8 cellular contexts compared by ENCODE assay signal in the genomic region with DNA sequence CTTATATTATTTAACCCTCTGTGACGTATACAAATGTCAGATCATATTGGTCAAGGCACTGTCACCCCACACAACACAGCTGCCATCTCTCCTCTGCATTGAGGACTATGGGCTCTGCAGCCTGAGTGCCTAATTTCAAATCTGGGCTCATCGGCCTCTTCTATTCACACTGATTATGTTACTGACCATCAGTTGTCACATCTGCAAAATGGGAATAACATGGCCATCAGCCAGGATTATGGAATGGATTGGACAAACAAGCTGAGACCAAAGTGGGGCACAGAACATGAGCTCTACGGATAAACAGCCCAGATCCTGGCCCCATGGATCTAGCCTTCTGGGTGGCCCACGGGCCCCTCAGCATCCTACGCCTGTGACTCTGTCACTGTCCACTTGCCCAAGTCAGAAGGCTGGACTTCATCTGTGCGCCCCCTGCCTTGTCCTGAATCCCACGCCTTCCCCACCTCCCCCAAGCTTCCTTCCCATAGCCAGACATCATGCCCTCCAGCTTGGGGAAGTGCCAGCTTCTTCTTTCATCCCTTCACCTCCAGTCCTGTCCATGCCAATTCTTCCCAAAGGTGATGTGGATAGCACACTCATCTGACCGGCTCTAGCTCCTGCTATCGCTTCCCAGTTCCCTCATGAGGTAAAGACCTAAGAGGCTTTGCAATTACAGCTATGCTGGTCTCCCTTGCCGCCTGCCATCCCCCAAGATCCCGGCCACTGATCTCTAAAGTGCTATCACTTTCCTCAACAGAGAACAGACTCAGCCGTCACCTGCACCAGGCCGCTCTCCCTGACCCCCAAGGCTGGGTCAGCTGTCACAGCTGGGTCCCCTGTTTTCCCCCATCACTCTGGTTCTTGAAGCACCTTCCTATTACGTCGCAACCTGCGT. TPM values are rescaled to one million over a fixed set of nuclear protein-coding genes. Genes with fewer than 3 reads are reported as not detected.
DNase-seq lines count a peak whose midpoint lies in the region; ATAC-seq and TF ChIP-seq lines count a peak whose summit lies in the region.

No MANE protein-coding gene starts in this region.

- H3K9ac ChIP-seq in NT2/D1 (ENCODE audit: insufficient read length, low read depth), result peak overlapping the region; percentile 95
- peak overlapping the region; percentile 71 for H3K9ac ChIP-seq in endodermal cell (ENCODE audit: extremely low read depth, low read length, poor library complexity, severe bottlenecking)

- intact Hi-C loops in Caco-2 (cut with micrococcal nuclease; ENCODE audit: unreplicated experiment), result no loop called here

- DNase-seq in Caco-2, result no peak
- no peak for DNase-seq in NT2/D1 (ENCODE audit: low read depth, low spot score)
- DNase-seq in endodermal cell, result no peak
- DNase-seq in omental fat pad (ENCODE audit: low spot score), result no peak
- DNase-seq in stimulated activated naive CD4-positive, alpha-beta T cell treated with Interleukin-2 at 50 U/mL for 16 hours (lab: John Stamatoyannopoulos, UW), result no peak
- no peak for DNase-seq in amygdala (lab: John Stamatoyannopoulos, UW)
- no peak for DNase-seq in activated gamma-delta T cell treated with Interleukin-2 at 50 U/mL for 16 hours

- CTCF ChIA-PET in Caco-2 (lab: Charles Lee), result interaction anchor here (0.9 to 1.3 kb wide), 2 partner anchors 33 to 48 kb away, joined by 4 read pairs; no protein-coding TSS in a partner anchor

- H3K4me1 ChIP-seq in Caco-2, result 0 out of 2 replicates have a peak, but pooled peaks cover 13% of the 10 kb centered on the region
- H3K4me1 ChIP-seq in NT2/D1 (ENCODE audit: insufficient read depth, insufficient read length), result no peaks in the 10 kb centered on the region
- H3K4me1 ChIP-seq in endodermal cell (ENCODE audit: control insufficient read depth, insufficient read depth, low read length), result peaks cover 5% of the 10 kb centered on the region

- no peak overlapping the region for H3K27ac ChIP-seq in endodermal cell (ENCODE audit: low read depth, low read length)

- POLR2A ChIA-PET in Caco-2 (lab: Charles Lee), result interaction anchor here (0.8 to 1.4 kb wide), 3 partner anchors 12 to 41 kb away, joined by 5 to 9 read pairs (median 5); a partner anchor contains a TSS

- H3K4me3 ChIP-seq in Caco-2 (ENCODE audit: low read depth, low read length) (peak overlapping the region; percentile 90), NT2/D1 (ENCODE audit: insufficient read length, low read depth) (peak overlapping the region; percentile 95), endodermal cell (ENCODE audit: low read length) (peak overlapping the region; percentile 98)

- no peaks in the 10 kb centered on the region for H3K27me3 Mint-ChIP-seq in Caco-2 (ENCODE audit: insufficient read depth, unreplicated experiment)
- no peaks in the 10 kb centered on the region for H3K27me3 Mint-ChIP-seq in endodermal cell (ENCODE audit: insufficient read depth)

- no peaks in the 10 kb centered on the region for H3K27me3 ChIP-seq in Caco-2 (replicated peaks; ENCODE audit: control insufficient read depth, insufficient read depth, low read length)
- no peaks in the 10 kb centered on the region for H3K27me3 ChIP-seq in NT2/D1 (ENCODE audit: insufficient read depth, insufficient read length)
- no peaks in the 10 kb centered on the region for H3K27me3 ChIP-seq in endodermal cell (ENCODE audit: control insufficient read depth, insufficient read depth, low read length, poor library complexity, severe bottlenecking)

- H3K36me3 ChIP-seq in Caco-2 (ENCODE audit: control insufficient read depth, insufficient read depth, low read length) (peaks cover 4% of the 10 kb centered on the region), NT2/D1 (ENCODE audit: insufficient read depth, insufficient read length, low read length) (peaks cover 42% of the 10 kb centered on the region), endodermal cell (ENCODE audit: control insufficient read depth, insufficient read depth, low read length) (peaks cover 34% of the 10 kb centered on the region)

- TF ChIP-seq CTCF in Caco-2 (IDR thresholded peaks at IDR 0.05; ENCODE audit: insufficient read depth in 1 of 2, low read depth in 1 of 2, low read length in 1 of 2, severe bottlenecking in 1 of 2, unreplicated experiment in 1 of 2) (no peak), endodermal cell (conservative IDR thresholded peaks at IDR 0.05) (no peak), omental fat pad (IDR thresholded peaks at IDR 0.05) (no peak)

- ATAC-seq in omental fat pad (ENCODE audit: low FRiP score) (peak; percentile 1), HG02588 (IDR thresholded peaks at IDR 0.05; ENCODE audit: unreplicated experiment) (no peak)

- WGBS in endodermal cell (ENCODE audit: insufficient coverage in 1 of 2, insufficient read length in 1 of 2), 2 experiments, result 38 to 55% methylated on average over 12 to 16 of the region's 16 CpGs

- peaks cover 19% of the 10 kb centered on the region for H3K4me1 Mint-ChIP-seq in Caco-2 (ENCODE audit: low read depth, unreplicated experiment)
- H3K4me1 Mint-ChIP-seq in endodermal cell, result peaks cover 15% of the 10 kb centered on the region

- H3K9me3 Mint-ChIP-seq in Caco-2 (ENCODE audit: unreplicated experiment) (no peaks in the 10 kb centered on the region), endodermal cell (no peaks in the 10 kb centered on the region)

- BruUV-seq in Caco-2 (replicated peaks; lab: Mats Ljungman, UMichigan), result no TSS peak

- H3K27ac Mint-ChIP-seq in Caco-2 (ENCODE audit: unreplicated experiment), result peak overlapping the region; percentile 91
- H3K27ac Mint-ChIP-seq in endodermal cell, result peak overlapping the region; percentile 88

- H3K9me3 ChIP-seq in Caco-2 (no peaks in the 10 kb centered on the region), NT2/D1 (ENCODE audit: insufficient read depth, low read length) (no peaks in the 10 kb centered on the region), endodermal cell (ENCODE audit: control insufficient read depth, low read length) (no peaks in the 10 kb centered on the region)

- H3K4me3 Mint-ChIP-seq in Caco-2 (ENCODE audit: unreplicated experiment), result peak overlapping the region; percentile 98
- peak overlapping the region; percentile 92 for H3K4me3 Mint-ChIP-seq in endodermal cell

- H3K36me3 Mint-ChIP-seq in Caco-2 (ENCODE audit: insufficient read depth, unreplicated experiment), result peaks cover 48% of the 10 kb centered on the region
- H3K36me3 Mint-ChIP-seq in endodermal cell (ENCODE audit: low read depth), result peaks cover 32% of the 10 kb centered on the region

RNA-seq across cellular contexts. Expression of a gene that starts 0.9 kb away (rescaled TPM):
- total RNA-seq in Caco-2 (2022), result 75.9 and 88.6 TPM in 2 replicates
- 10 to 100 TPM; 65.1 to 70.8 TPM for total RNA-seq in endodermal cell
- polyA plus RNA-seq in endodermal cell (2013, experiment 1 of 2), result 43.7 TPM
- 40.0 TPM for polyA plus RNA-seq in endodermal cell (2013, experiment 2 of 2)
- total RNA-seq in omental fat pad, result 10 to 100 TPM; 31.1 to 61.1 (median 38.2) TPM

RNA-seq across cellular contexts. Expression of a gene that starts 5.8 kb away (rescaled TPM):
- 707 and 767 TPM in 2 replicates for total RNA-seq in Caco-2 (2022)
- total RNA-seq in endodermal cell, result 1,000 to 10,000 TPM in 1 of 2 donors, 100 to 1,000 TPM in 1; 873 to 1,303 TPM
- polyA plus RNA-seq in endodermal cell (2013, experiment 1 of 2), result 723 TPM
- 735 TPM for polyA plus RNA-seq in endodermal cell (2013, experiment 2 of 2)
- total RNA-seq in omental fat pad, result 100 to 1,000 TPM; 349 to 570 (median 439) TPM

RNA-seq across cellular contexts. Expression of a gene that starts 13.0 kb away (rescaled TPM):
- total RNA-seq in Caco-2 (2022), result 102 and 112 TPM in 2 replicates
- total RNA-seq in endodermal cell, result 100 to 1,000 TPM in 1 of 2 donors, 10 to 100 TPM in 1; 75.5 to 117 TPM
- 91.9 TPM for polyA plus RNA-seq in endodermal cell (2013, experiment 1 of 2)
- 87.3 TPM for polyA plus RNA-seq in endodermal cell (2013, experiment 2 of 2)
- 100 to 1,000 TPM in 1 of 4 donors, 10 to 100 TPM in 3; 65.6 to 119 (median 91.1) TPM for total RNA-seq in omental fat pad

RNA-seq across cellular contexts. Expression of a gene that starts 13.5 kb away (rescaled TPM):
- total RNA-seq in Caco-2 (2022) (2.0 and 2.3 TPM in 2 replicates), endodermal cell (1 to 10 TPM; 2.4 to 3.9 TPM), omental fat pad (not detected)
- 3.6 TPM for polyA plus RNA-seq in endodermal cell (2013, experiment 1 of 2)
- polyA plus RNA-seq in endodermal cell (2013, experiment 2 of 2), result 4.3 TPM

RNA-seq across cellular contexts. Expression of a gene that starts 24.4 kb away (rescaled TPM):
- total RNA-seq in Caco-2 (2022) (39.3 and 42.7 TPM in 2 replicates), endodermal cell (10 to 100 TPM; 31.0 to 34.9 TPM), omental fat pad (10 to 100 TPM; 27.2 to 37.7 (median 32.8) TPM)
- polyA plus RNA-seq in endodermal cell (2013, experiment 1 of 2), result 37.5 TPM
- 41.7 TPM for polyA plus RNA-seq in endodermal cell (2013, experiment 2 of 2)
